ENCODE assay signal across 23 cellular contexts in the genomic region with DNA sequence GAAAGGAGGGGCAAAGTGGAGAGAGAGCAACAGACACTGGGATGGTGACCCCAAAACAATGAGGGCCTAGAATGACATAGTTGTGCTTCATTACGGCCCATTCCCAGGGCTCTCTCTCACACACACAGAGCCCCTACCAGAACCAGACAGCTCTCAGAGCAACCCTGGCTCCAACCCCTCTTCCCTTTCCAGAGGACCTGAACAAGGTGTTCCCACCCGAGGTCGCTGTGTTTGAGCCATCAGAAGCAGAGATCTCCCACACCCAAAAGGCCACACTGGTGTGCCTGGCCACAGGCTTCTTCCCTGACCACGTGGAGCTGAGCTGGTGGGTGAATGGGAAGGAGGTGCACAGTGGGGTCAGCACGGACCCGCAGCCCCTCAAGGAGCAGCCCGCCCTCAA. TPM values are rescaled to one million over a fixed set of nuclear protein-coding genes. Genes with fewer than 3 reads are reported as not detected.
DNase-seq lines count a peak whose midpoint lies in the region; ATAC-seq, FAIRE-seq and TF ChIP-seq lines count a peak whose summit lies in the region.
"Had no signal": no experiment of that assay in that cellular context is flagged by ENCODE, and none has a peak within 500 bp of the region (broad histone marks: within the 10 kb centered on the region; RNA-seq: fewer than 3 reads in every experiment).

No MANE protein-coding gene starts in this region.

- TF ChIP-seq CTCF in activated CD8-positive, alpha-beta T cell treated with anti-CD3 and anti-CD28 coated beads for 36 hours (IDR thresholded peaks at IDR 0.05): no peak
- no peak for TF ChIP-seq CTCF in K562 (IDR thresholded peaks at IDR 0.05 in 2 of 3, conservative IDR thresholded peaks at IDR 0.05 in 1 of 3; ENCODE audit: insufficient read depth in 2 of 3, low read depth in 1 of 3, low read length in 3 of 3)

- peaks cover 36% of the 10 kb centered on the region for H3K4me1 Mint-ChIP-seq in activated naive CD4-positive, alpha-beta T cell treated with anti-CD3 and anti-CD28 coated beads for 36 hours (ENCODE audit: low read depth)
- peaks cover 33% of the 10 kb centered on the region for H3K4me1 Mint-ChIP-seq in activated CD8-positive, alpha-beta T cell treated with anti-CD3 and anti-CD28 coated beads for 36 hours (ENCODE audit: low read depth)
- peaks cover 31% of the 10 kb centered on the region for H3K4me1 Mint-ChIP-seq in stimulated activated naive CD8-positive, alpha-beta T cell treated with anti-CD3 and anti-CD28 coated beads, Interleukin-15, amount 100 ng/mL, for 72 hours
- H3K4me1 Mint-ChIP-seq: neural crest cell had no signal

- no peaks in the 10 kb centered on the region for H3K27me3 Mint-ChIP-seq in activated naive CD4-positive, alpha-beta T cell treated with anti-CD3 and anti-CD28 coated beads for 36 hours (ENCODE audit: low read depth)
- H3K27me3 Mint-ChIP-seq in activated CD8-positive, alpha-beta T cell treated with anti-CD3 and anti-CD28 coated beads for 36 hours: no peaks in the 10 kb centered on the region
- no peaks in the 10 kb centered on the region for H3K27me3 Mint-ChIP-seq in stimulated activated naive CD8-positive, alpha-beta T cell treated with anti-CD3 and anti-CD28 coated beads, Interleukin-15, amount 100 ng/mL, for 72 hours

- no peak overlapping the region for H2AFZ ChIP-seq in K562 (ENCODE audit: low read depth, low read length)

- no peak overlapping the region for H3K4me2 ChIP-seq in K562 (ENCODE audit: insufficient read depth, low read length)

- H3K9me3 Mint-ChIP-seq in activated naive CD4-positive, alpha-beta T cell treated with anti-CD3 and anti-CD28 coated beads for 36 hours: no peaks in the 10 kb centered on the region
- no peaks in the 10 kb centered on the region for H3K9me3 Mint-ChIP-seq in activated CD8-positive, alpha-beta T cell treated with anti-CD3 and anti-CD28 coated beads for 36 hours
- H3K9me3 Mint-ChIP-seq in stimulated activated naive CD8-positive, alpha-beta T cell treated with anti-CD3 and anti-CD28 coated beads, Interleukin-15, amount 100 ng/mL, for 72 hours: no peaks in the 10 kb centered on the region
- H3K9me3 Mint-ChIP-seq: H9, neural crest cell, WTC11 had no signal

- H3K4me3 ChIP-seq in K562: no peak overlapping the region
- H3K4me3 ChIP-seq: esophagus squamous epithelium, SJCRH30, vagina had no signal

- POLR2A ChIA-PET in activated CD8-positive, alpha-beta T cell treated with anti-CD3 and anti-CD28 coated beads for 36 hours (lab: Charles Lee): interaction anchor here (1.1 to 20.9 kb wide), 2 partner anchors 16 to 77 kb away, joined by 4 to 1391 read pairs; no protein-coding TSS in a partner anchor
- POLR2A ChIA-PET in K562 (lab: Yijun Ruan, JAX): no interaction called here

- H4K20me1 ChIP-seq in K562 (replicated peaks; ENCODE audit: control insufficient read depth, insufficient read depth, low read length): no peaks in the 10 kb centered on the region

- no peak for TF ChIP-seq EP300 in K562 (IDR thresholded peaks at IDR 0.05; ENCODE audit: low read length)

- BruUV-seq in K562 (replicated peaks; lab: Mats Ljungman, UMichigan): no TSS peak

- no peak for FAIRE-seq in K562 (lab: Jason Lieb, UNC)
- FAIRE-seq: GM12891 had no signal

- no peak for ATAC-seq in activated CD8-positive, alpha-beta T cell treated with anti-CD3 and anti-CD28 coated beads for 36 hours
- no peak for ATAC-seq in K562
- ATAC-seq in stimulated activated naive CD8-positive, alpha-beta T cell treated with anti-CD3 and anti-CD28 coated beads, Interleukin-15, amount 100 ng/mL, for 72 hours: no peak
- ATAC-seq in GM19467 (IDR thresholded peaks at IDR 0.05; ENCODE audit: unreplicated experiment): no peak
- ATAC-seq: WTC11 had no signal

- WGBS in K562 (ENCODE audit: insufficient coverage, low coverage, missing lambda C conversion rate): 10% methylated on average over 6 of the region's 7 CpGs

- H3K9me3 ChIP-seq in K562 (replicated peaks; ENCODE audit: control insufficient read depth, insufficient read depth, low read depth, low read length): no peaks in the 10 kb centered on the region
- H3K9me3 ChIP-seq: esophagus squamous epithelium, SJCRH30, vagina had no signal

- intact Hi-C loops in activated naive CD4-positive, alpha-beta T cell treated with anti-CD3 and anti-CD28 coated beads for 36 hours (cut with micrococcal nuclease): no loop called here
- intact Hi-C loops in activated CD8-positive, alpha-beta T cell treated with anti-CD3 and anti-CD28 coated beads for 36 hours (cut with micrococcal nuclease): no loop called here
- intact Hi-C loops in K562 (cut with micrococcal nuclease): no loop called here

- no peak for TF ChIP-seq RAD21 in K562 (CRISPR knock-in tag; conservative IDR thresholded peaks at IDR 0.05 in 1 of 2, IDR thresholded peaks at IDR 0.05 in 1 of 2)

- DNase-seq in activated naive CD4-positive, alpha-beta T cell treated with anti-CD3 and anti-CD28 coated beads for 36 hours: no peak
- no peak for DNase-seq in activated naive CD4-positive, alpha-beta T cell treated with anti-CD3 and anti-CD28 coated beads, Interleukin-2, amount 50 U/mL, for 16 hours
- peak; percentile 8 for DNase-seq in activated CD8-positive, alpha-beta T cell treated with anti-CD3 and anti-CD28 coated beads for 36 hours
- DNase-seq in K562 (ENCODE audit: extremely low read depth in 1 of 4, low spot score in 3 of 4) (no peak), erythroblast (lab: John Stamatoyannopoulos, UW) (no peak), 8988T (no peak)
- DNase-seq in stimulated activated naive CD8-positive, alpha-beta T cell treated with anti-CD3 and anti-CD28 coated beads, Interleukin-15, amount 100 ng/mL, for 72 hours: no peak
- DNase-seq: central memory CD4-positive, alpha-beta T cell; DMS53; esophagus squamous epithelium; H9; NCI-H1694 treated with DMSO at 0.1 percent for 48 hours; NCI-H748 treated with DMSO at 0.1 percent for 48 hours; SJCRH30; stimulated activated CD4-positive, alpha-beta T cell treated with anti-CD3 and anti-CD28 coated beads, Interleukin-2, amount 100 ng/mL, for 24 hours had no signal

- H3K9me1 ChIP-seq in K562 (ENCODE audit: control insufficient read depth, insufficient read depth, low read length): no peaks in the 10 kb centered on the region

- no peak overlapping the region; a peak in 1 of 4 replicates for H3K9ac ChIP-seq in K562 (ENCODE audit: insufficient read depth in 1 of 2, low read depth in 2 of 2, low read length in 2 of 2)

- in situ Hi-C loops in K562 (cut with MboI): loop anchor here (25.0 kb wide), 1 partner anchor 154 kb away; no protein-coding TSS in a partner anchor

- H3K27ac Mint-ChIP-seq in activated naive CD4-positive, alpha-beta T cell treated with anti-CD3 and anti-CD28 coated beads for 36 hours: peak overlapping the region; percentile 99
- peak overlapping the region; percentile 97 for H3K27ac Mint-ChIP-seq in activated CD8-positive, alpha-beta T cell treated with anti-CD3 and anti-CD28 coated beads for 36 hours
- peak overlapping the region; percentile 88 to 95 for H3K27ac Mint-ChIP-seq in stimulated activated naive CD8-positive, alpha-beta T cell treated with anti-CD3 and anti-CD28 coated beads, Interleukin-15, amount 100 ng/mL, for 72 hours
- H3K27ac Mint-ChIP-seq: H9, progenitor cell of endocrine pancreas, WTC11 had no signal

- peak overlapping the region; percentile 88 for H3K4me3 Mint-ChIP-seq in activated naive CD4-positive, alpha-beta T cell treated with anti-CD3 and anti-CD28 coated beads for 36 hours
- peak overlapping the region; percentile 100 for H3K4me3 Mint-ChIP-seq in activated CD8-positive, alpha-beta T cell treated with anti-CD3 and anti-CD28 coated beads for 36 hours
- H3K4me3 Mint-ChIP-seq in stimulated activated naive CD8-positive, alpha-beta T cell treated with anti-CD3 and anti-CD28 coated beads, Interleukin-15, amount 100 ng/mL, for 72 hours: peak overlapping the region; percentile 86 to 95
- H3K4me3 Mint-ChIP-seq: H9, neural crest cell, WTC11 had no signal

- H3K4me1 ChIP-seq in K562 (replicated peaks in 1 of 2; ENCODE audit: control insufficient read depth in 2 of 2, insufficient read depth in 2 of 2, low read length in 2 of 2): peaks cover 2 to 17% of the 10 kb centered on the region in 2 experiments; a peak in 4 of 5 replicates
- H3K4me1 ChIP-seq: SJCRH30 had no signal

- peaks cover 3 to 37% of the 10 kb centered on the region in 2 experiments; a peak in 4 of 5 replicates for H3K27me3 ChIP-seq in K562 (ENCODE audit: control insufficient read depth in 2 of 2, insufficient read depth in 2 of 2, low read length in 2 of 2)
- H3K27me3 ChIP-seq: vagina had no signal

- TF ChIP-seq POLR2A in K562 (conservative IDR thresholded peaks at IDR 0.05): no peak
- no peak for TF ChIP-seq POLR2A in erythroblast (IDR thresholded peaks at IDR 0.05; ENCODE audit: low read length)

- peaks cover 80% of the 10 kb centered on the region for H3K36me3 Mint-ChIP-seq in activated naive CD4-positive, alpha-beta T cell treated with anti-CD3 and anti-CD28 coated beads for 36 hours (ENCODE audit: low read depth)
- peaks cover 87% of the 10 kb centered on the region for H3K36me3 Mint-ChIP-seq in activated CD8-positive, alpha-beta T cell treated with anti-CD3 and anti-CD28 coated beads for 36 hours (ENCODE audit: low read depth)
- H3K36me3 Mint-ChIP-seq: WTC11 had no signal

- CTCF ChIA-PET in activated naive CD4-positive, alpha-beta T cell treated with anti-CD3 and anti-CD28 coated beads for 36 hours (lab: Charles Lee): interaction anchor here (1.3 to 21.5 kb wide), 3 partner anchors 8 to 79 kb away, joined by 3 to 382 read pairs (median 6); no protein-coding TSS in a partner anchor
- CTCF ChIA-PET in activated CD8-positive, alpha-beta T cell treated with anti-CD3 and anti-CD28 coated beads for 36 hours (lab: Charles Lee): interaction anchor here (1.0 to 9.4 kb wide), 3 partner anchors 9 to 159 kb away, joined by 3 to 117 read pairs (median 19); no protein-coding TSS in a partner anchor
- CTCF ChIA-PET in K562 (lab: Yijun Ruan, JAX; ENCODE audit: low intra/inter-chr PET ratio): no interaction called here

- H3K27ac ChIP-seq in K562 (ENCODE audit: extremely low read depth, low read depth, low read length): no peak overlapping the region
- H3K27ac ChIP-seq: esophagus squamous epithelium, HL-60, SJCRH30, vagina had no signal

- H3K79me2 ChIP-seq in K562 (ENCODE audit: control insufficient read depth, insufficient read depth, low read length): no peaks in the 10 kb centered on the region

- H3K36me3 ChIP-seq in K562 (ENCODE audit: control insufficient read depth, insufficient read depth, low read length): no peaks in the 10 kb centered on the region
- H3K36me3 ChIP-seq: esophagus squamous epithelium, SJCRH30, vagina had no signal

RNA-seq across cellular contexts. Expression of a gene that starts 20.7 kb away (rescaled TPM):
- under 1 TPM in 1 of 2 experiments, not detected in 1; 0.50 TPM for total RNA-seq in activated naive CD4-positive, alpha-beta T cell treated with anti-CD3 and anti-CD28 coated beads for 36 hours
- total RNA-seq in activated CD8-positive, alpha-beta T cell treated with anti-CD3 and anti-CD28 coated beads for 36 hours: not detected
- 2.5 TPM in 1 of 2 replicates, not detected in the other for total RNA-seq in K562 (2011; cell fraction: chromatin; rRNA removed; ENCODE audit: low replicate concordance)
- total RNA-seq in K562 (2011; cell fraction: nucleolus; rRNA removed): 4.6 and 6.2 TPM in 2 replicates
- total RNA-seq in K562 (2011; cell fraction: nucleoplasm; rRNA removed): 3.5 and 4.8 TPM in 2 replicates
- 1.1 and 1.7 TPM in 2 replicates for total RNA-seq in K562 (2014; rRNA removed)
- 2.4 and 2.5 TPM in 2 replicates for total RNA-seq in K562 (2014; rRNA removed; fragmentation: Illumina TruSeq; extraction: Trizol)
- 1.3 and 2.4 TPM in 2 replicates for total RNA-seq in K562 (2015; rRNA removed; fragmentation: Illumina TruSeq; extraction: Trizol)
- 23.9 and 30.1 TPM in 2 replicates for total RNA-seq in K562 (2021)
- 3.8 and 6.4 TPM in 2 replicates for polyA plus RNA-seq in K562 (2011; rRNA removed)
- 9.3 and 14.7 TPM in 2 replicates for polyA plus RNA-seq in K562 (2011; cell fraction: cytosol; rRNA removed)
- polyA plus RNA-seq in K562 (2011; cell fraction: nucleus; rRNA removed): 4.3 and 5.0 TPM in 2 replicates
- 6.6 and 43.8 TPM in 2 replicates for polyA plus RNA-seq in K562 (2012)
- polyA plus RNA-seq in K562 (2014; fragmentation: Illumina TruSeq; extraction: Trizol): 4.7 and 6.2 TPM in 2 replicates
- 10 to 100 TPM in 1 of 2 experiments, 1 to 10 TPM in 1; 9.5 to 16.4 TPM for polyA plus RNA-seq in K562 (2014; fragmentation: Nextera tagmentation; extraction: Ambion mirVana)
- polyA plus RNA-seq in K562 (2014; rRNA removed): 1.4 and 1.6 TPM in 2 replicates
- polyA minus RNA-seq in K562 (2011; rRNA and poly(A)+ RNA removed): 2.8 and 3.7 TPM in 2 replicates
- polyA minus RNA-seq in K562 (2011; cell fraction: cytosol; rRNA and poly(A)+ RNA removed): 4.5 and 5.4 TPM in 2 replicates
- 0.67 and 1.4 TPM in 2 replicates for polyA minus RNA-seq in K562 (2011; cell fraction: nucleus; rRNA and poly(A)+ RNA removed)
- total RNA-seq: esophagus squamous epithelium, H9, neural crest cell, SJCRH30, vagina had no signal
- polyA plus RNA-seq: AG04450 had no signal

RNA-seq across cellular contexts. Expression of a gene that starts 42.2 kb away (rescaled TPM):
- not detected for total RNA-seq in activated naive CD4-positive, alpha-beta T cell treated with anti-CD3 and anti-CD28 coated beads for 36 hours
- not detected for total RNA-seq in activated CD8-positive, alpha-beta T cell treated with anti-CD3 and anti-CD28 coated beads for 36 hours
- total RNA-seq in K562 (2011; cell fraction: chromatin; rRNA removed; ENCODE audit: low replicate concordance): not detected in 2 replicates
- not detected in 2 replicates for total RNA-seq in K562 (2011; cell fraction: nucleolus; rRNA removed)
- total RNA-seq in K562 (2011; cell fraction: nucleoplasm; rRNA removed): not detected in 2 replicates
- not detected in 2 replicates for total RNA-seq in K562 (2014; rRNA removed)
- not detected in 2 replicates for total RNA-seq in K562 (2014; rRNA removed; fragmentation: Illumina TruSeq; extraction: Trizol)
- total RNA-seq in K562 (2015; rRNA removed; fragmentation: Illumina TruSeq; extraction: Trizol): not detected in 2 replicates
- total RNA-seq in K562 (2021): 6.6 and 8.8 TPM in 2 replicates
- not detected in 2 replicates for polyA plus RNA-seq in K562 (2011; rRNA removed)
- polyA plus RNA-seq in K562 (2011; cell fraction: cytosol; rRNA removed): not detected in 2 replicates
- 0.27 TPM in 1 of 2 replicates, not detected in the other for polyA plus RNA-seq in K562 (2011; cell fraction: nucleus; rRNA removed)
- polyA plus RNA-seq in K562 (2012): 0.86 TPM in 1 of 2 replicates, not detected in the other
- not detected in 2 replicates for polyA plus RNA-seq in K562 (2014; fragmentation: Illumina TruSeq; extraction: Trizol)
- under 1 TPM; 0.07 to 0.20 TPM for polyA plus RNA-seq in K562 (2014; fragmentation: Nextera tagmentation; extraction: Ambion mirVana)
- polyA plus RNA-seq in K562 (2014; rRNA removed): not detected in 2 replicates
- not detected in 2 replicates for polyA minus RNA-seq in K562 (2011; rRNA and poly(A)+ RNA removed)
- not detected in 2 replicates for polyA minus RNA-seq in K562 (2011; cell fraction: cytosol; rRNA and poly(A)+ RNA removed)
- polyA minus RNA-seq in K562 (2011; cell fraction: nucleus; rRNA and poly(A)+ RNA removed): not detected in 2 replicates
- total RNA-seq: esophagus squamous epithelium, H9, neural crest cell, SJCRH30, vagina had no signal
- polyA plus RNA-seq: AG04450 had no signal
